In genomic region chr4:20044936-20045335, GRCh38 we compare ENCODE assay signal across 28 cellular contexts.
"Had no signal": no experiment of that assay in that cellular context is flagged by ENCODE, and none has a peak within 500 bp of the region (broad histone marks: within the 10 kb centered on the region; RNA-seq: fewer than 3 reads in every experiment).

No MANE protein-coding gene starts in this region.

- H3K27ac ChIP-seq: brain microvascular endothelial cell, Peyer's patch, RWPE1 had no signal

- H3K4me3 ChIP-seq: Peyer's patch had no signal

- ATAC-seq: activated CD8-positive, alpha-beta memory T cell treated with anti-CD3 and anti-CD28 coated beads, Interleukin-2, amount 10 ng/mL, durations not matched to agents 7 days and 5 days; activated naive CD4-positive, alpha-beta T cell treated with anti-CD3 and anti-CD28 coated beads, Interleukin-2, amount 50 U/mL, for 72 hours; activated naive CD8-positive, alpha-beta T cell treated with anti-CD3 and anti-CD28 coated beads, Interleukin-2, amount 50 U/mL, for 24 hours; T-helper 17 cell had no signal

- DNase-seq: activated B cell treated with CpG ODN at 0.5 μM for 24 hours; activated CD4-positive, alpha-beta T cell treated with anti-CD3 and anti-CD28 coated beads for 1 hour; activated CD4-positive, alpha-beta T cell treated with anti-CD3 and anti-CD28 coated beads, Interleukin-2, amount 10 ng/mL, durations not matched to agents 24 days and 14 days; activated CD4-positive, alpha-beta T cell treated with anti-CD3 and anti-CD28 coated beads, Interleukin-2, amount 50 U/mL, for 48 hours; activated CD8-positive, alpha-beta memory T cell treated with anti-CD3 and anti-CD28 coated beads, Interleukin-2, amount 10 ng/mL, durations not matched to agents 7 days and 5 days; activated effector memory CD4-positive, alpha-beta T cell treated with Interleukin-2 at 50 U/mL for 16 hours; activated naive CD4-positive, alpha-beta T cell treated with Interleukin-2 at 50 U/mL for 16 hours; activated naive CD8-positive, alpha-beta T cell treated with anti-CD3 and anti-CD28 coated beads, Interleukin-2, amount 50 U/mL, for 24 hours; activated T-cell treated with anti-CD3 and anti-CD28 coated beads, Interleukin-2, amount 50 U/mL, for 24 hours; amygdala; brain microvascular endothelial cell; MM.1S; NCI-H1105 treated with DMSO at 0.1 percent for 48 hours; NCI-H1436 treated with DMSO at 0.1 percent for 48 hours; NCI-H187; NCI-H2081 treated with DMSO at 0.1 percent for 48 hours; NCI-H2171; NCI-H2227 treated with DMSO at 0.1 percent for 48 hours; NCI-H446 treated with DMSO at 0.1 percent for 48 hours; NCI-H524 treated with DMSO at 0.1 percent for 48 hours; NCI-H82; OCI-M1; Peyer's patch; SHP77 treated with DMSO at 0.1 percent for 48 hours; T-helper 17 cell; T-helper 9 cell had no signal

- H3K27me3 ChIP-seq: brain microvascular endothelial cell, Peyer's patch had no signal

- H3K4me1 ChIP-seq: Peyer's patch had no signal

- H3K9me3 ChIP-seq: Peyer's patch had no signal

- H3K36me3 ChIP-seq: brain microvascular endothelial cell, Peyer's patch had no signal
